ENCODE assay signal across 14 cellular contexts in genomic region chr1:99956755-99957154, GRCh38. TPM values are rescaled to one million over a fixed set of nuclear protein-coding genes. Genes with fewer than 3 reads are reported as not detected.
A peak's percentile ranks its signal among the peaks of the same experiment; 100 is the strongest.
DNase-seq lines count a peak whose midpoint lies in the region; ATAC-seq and TF ChIP-seq lines count a peak whose summit lies in the region.
"Had no signal": no experiment of that assay in that cellular context is flagged by ENCODE, and none has a peak within 500 bp of the region (broad histone marks: within the 10 kb centered on the region; RNA-seq: fewer than 3 reads in every experiment).

No MANE protein-coding gene starts in this region.

- H3K4me1 Mint-ChIP-seq in osteocyte (ENCODE audit: unreplicated experiment), result peaks cover 6% of the 10 kb centered on the region
- H3K4me1 Mint-ChIP-seq: nephron had no signal

- DNase-seq in Caki2 (ENCODE audit: low read depth) (peak; percentile 0), amniotic epithelial cell (ENCODE audit: low read depth) (peak; percentile 78), fibroblast of peridontal ligament (ENCODE audit: extremely low read depth) (peak; percentile 46), osteocyte (ENCODE audit: extremely low spot score, unreplicated experiment) (no peak), SKM-1 (lab: John Stamatoyannopoulos, UW; ENCODE audit: unreplicated experiment) (no peak), GM19240 (ENCODE audit: insufficient read length, low spot score) (no peak)
- DNase-seq: activated naive CD4-positive, alpha-beta T cell; glutamatergic neuron; kidney glomerular epithelial cell; NCI-H2171 had no signal

- H3K36me3 Mint-ChIP-seq in osteocyte (ENCODE audit: unreplicated experiment), result no peaks in the 10 kb centered on the region

- H3K27ac Mint-ChIP-seq in osteocyte (ENCODE audit: unreplicated experiment), result peak overlapping the region; percentile 58
- H3K27ac Mint-ChIP-seq: stimulated activated naive CD8-positive, alpha-beta T cell treated with anti-CD3 and anti-CD28 coated beads, Interleukin-15, Interleukin-2, amounts not matched to agents 100 ng/mL and 50 ng/mL, for 24 hours had no signal

- H3K4me3 Mint-ChIP-seq in osteocyte (ENCODE audit: unreplicated experiment), result peak overlapping the region; percentile 8
- H3K4me3 Mint-ChIP-seq: nephron; stimulated activated naive CD8-positive, alpha-beta T cell treated with anti-CD3 and anti-CD28 coated beads, Interleukin-15, Interleukin-2, amounts not matched to agents 100 ng/mL and 50 ng/mL, for 24 hours had no signal

- H3K27me3 Mint-ChIP-seq in osteocyte (ENCODE audit: unreplicated experiment), result no peaks in the 10 kb centered on the region
- H3K27me3 Mint-ChIP-seq: stimulated activated naive CD8-positive, alpha-beta T cell treated with anti-CD3 and anti-CD28 coated beads, Interleukin-15, Interleukin-2, amounts not matched to agents 100 ng/mL and 50 ng/mL, for 24 hours had no signal

- H3K9me3 Mint-ChIP-seq in osteocyte (ENCODE audit: unreplicated experiment), result no peaks in the 10 kb centered on the region
- H3K9me3 Mint-ChIP-seq: stimulated activated naive CD8-positive, alpha-beta T cell treated with anti-CD3 and anti-CD28 coated beads, Interleukin-15, Interleukin-2, amounts not matched to agents 100 ng/mL and 50 ng/mL, for 24 hours had no signal

- ATAC-seq in GM21717 (IDR thresholded peaks at IDR 0.05; ENCODE audit: unreplicated experiment) (no peak), HG03442 (IDR thresholded peaks at IDR 0.05; ENCODE audit: unreplicated experiment) (no peak)

- peak; percentile 23 for TF ChIP-seq CTCF in osteocyte (IDR thresholded peaks at IDR 0.05)

- in situ Hi-C loops in Caki2 (cut with HindIII; ENCODE audit: low pct_unique_long_range_greater_than_20kb, low sequenced_read_pairs), result no loop called here

RNA-seq across cellular contexts. Expression of gene SLC35A3, which starts 13.0 kb away (rescaled TPM):
- total RNA-seq in Caki2 (2014; rRNA removed; shearing (Covaris generic); ENCODE audit: low replicate concordance), result 12.4 and 13.4 TPM in 2 replicates
- total RNA-seq in osteocyte, result 14.0 and 21.3 TPM in 2 replicates

Comparison
In these comparisons a context has a peak if more than half of its experiments do, and no peak if none do; other contexts are left out.
1. DNase-seq: peak in Caki2 (single experiment), amniotic epithelial cell (single experiment) and fibroblast of peridontal ligament (single experiment); none in osteocyte (single experiment), SKM-1 (single experiment) and GM19240 (single experiment).